8 cellular contexts compared by ENCODE assay signal in genomic region chr4:128393111-128393704, GRCh38.
DNase-seq lines count a peak whose midpoint lies in the region; ATAC-seq and TF ChIP-seq lines count a peak whose summit lies in the region.

No MANE protein-coding gene starts in this region.

- H3K4me1 Mint-ChIP-seq in HFFc6 (ENCODE audit: low read depth) (peaks cover 36% of the 10 kb centered on the region), T-helper 17 cell (no peaks in the 10 kb centered on the region)

- H3K4me3 ChIP-seq in GM12865 (ENCODE audit: low read depth, low read length) (no peak overlapping the region), RWPE2 (ENCODE audit: severe bottlenecking) (no peak overlapping the region), mucosa of descending colon (no peak overlapping the region)

- H3K9me3 Mint-ChIP-seq in HFFc6: peaks cover 5% of the 10 kb centered on the region; the same call in 1 of the 2 replicates

- ATAC-seq in HG03460 (IDR thresholded peaks at IDR 0.05; ENCODE audit: unreplicated experiment): peak; percentile 77
- ATAC-seq in RWPE2 (ENCODE audit: low read depth): 0 out of 3 replicates have a peak, but pooled peaks have one; percentile 19
- ATAC-seq in mucosa of descending colon: peak; percentile 71
- ATAC-seq in T-helper 17 cell: no peak

- intact Hi-C loops in mucosa of descending colon (cut with DNase I, micrococcal nuclease): no loop called here

- H3K4me3 Mint-ChIP-seq in HFFc6 (no peak overlapping the region), T-helper 17 cell (no peak overlapping the region)

- H3K27me3 ChIP-seq in RWPE2 (ENCODE audit: insufficient read depth, poor library complexity, severe bottlenecking): no peaks in the 10 kb centered on the region

- H3K9me3 ChIP-seq in RWPE2 (ENCODE audit: severe bottlenecking) (no peaks in the 10 kb centered on the region), mucosa of descending colon (no peaks in the 10 kb centered on the region), T-helper 17 cell (ENCODE audit: control insufficient read depth, low read length, poor library complexity, severe bottlenecking) (no peaks in the 10 kb centered on the region)

- DNase-seq in GM12865 (ENCODE audit: low read depth) (peak; percentile 5), RWPE2 (ENCODE audit: low spot score) (no peak), mucosa of descending colon (no peak), amygdala (lab: John Stamatoyannopoulos, UW) (no peak), HFFc6 (no peak), T-helper 17 cell (no peak), inferior parietal cortex (ENCODE audit: extremely low spot score) (no peak)

- H3K36me3 Mint-ChIP-seq in HFFc6 (ENCODE audit: low read depth) (no peaks in the 10 kb centered on the region), T-helper 17 cell (ENCODE audit: low read depth) (no peaks in the 10 kb centered on the region)

- H3K27me3 Mint-ChIP-seq in HFFc6 (ENCODE audit: insufficient read depth) (no peaks in the 10 kb centered on the region), T-helper 17 cell (peaks cover 4% of the 10 kb centered on the region)

- H3K36me3 ChIP-seq in RWPE2 (ENCODE audit: low read depth): no peaks in the 10 kb centered on the region
- no peaks in the 10 kb centered on the region for H3K36me3 ChIP-seq in mucosa of descending colon (ENCODE audit: low read depth)

- H3K27ac Mint-ChIP-seq in HFFc6 (no peak overlapping the region), T-helper 17 cell (no peak overlapping the region)

- H3K4me1 ChIP-seq in RWPE2 (ENCODE audit: insufficient read depth, poor library complexity, severe bottlenecking) (peaks cover 4% of the 10 kb centered on the region), mucosa of descending colon (ENCODE audit: low read depth) (no peaks in the 10 kb centered on the region)

- TF ChIP-seq CTCF in GM12865 (IDR thresholded peaks at IDR 0.05; ENCODE audit: insufficient read depth, low read depth, low read length, missing control alignments) (no peak), RWPE2 (IDR thresholded peaks at IDR 0.05; ENCODE audit: poor library complexity, severe bottlenecking) (no peak), mucosa of descending colon (IDR thresholded peaks at IDR 0.05) (no peak), HFFc6 (IDR thresholded peaks at IDR 0.05) (no peak)

- H3K27ac ChIP-seq in RWPE2 (ENCODE audit: poor library complexity, severe bottlenecking): no peak overlapping the region
